In genomic region chrX:71545364-71545763, GRCh38 we compare ENCODE assay signal across 13 cellular contexts.
"Had no signal": no experiment of that assay in that cellular context is flagged by ENCODE, and none has a peak within 500 bp of the region (broad histone marks: within the 10 kb centered on the region; RNA-seq: fewer than 3 reads in every experiment).

No MANE protein-coding gene starts in this region.

- H3K27me3 ChIP-seq: body of pancreas had no signal

- DNase-seq: activated CD4-positive, alpha-beta memory T cell treated with anti-CD3 and anti-CD28 coated beads, Interleukin-2, amount 10 ng/mL, durations not matched to agents 7 days and 5 days; activated gamma-delta T cell; amniotic stem cell; body of pancreas; cortex of kidney; erythroblast; kidney glomerular epithelial cell; stimulated activated CD4-positive, alpha-beta T cell treated with anti-CD3 and anti-CD28 coated beads, Interleukin-15, amount 100 ng/mL, for 24 hours; stimulated activated CD4-positive, alpha-beta T cell treated with anti-CD3 and anti-CD28 coated beads, Interleukin-4, amount 100 ng/mL, for 24 hours; substantia nigra; trophoblast cell had no signal

- H3K27me3 Mint-ChIP-seq: activated CD4-positive, alpha-beta memory T cell treated with anti-CD3 and anti-CD28 coated beads, Interleukin-2, amount 10 ng/mL, durations not matched to agents 7 days and 5 days; central memory CD8-positive, alpha-beta T cell had no signal

- ATAC-seq: body of pancreas had no signal

- H3K9me3 ChIP-seq: body of pancreas had no signal

- H3K27ac ChIP-seq: body of pancreas, parathyroid adenoma had no signal

- H3K4me3 Mint-ChIP-seq: activated CD4-positive, alpha-beta memory T cell treated with anti-CD3 and anti-CD28 coated beads, Interleukin-2, amount 10 ng/mL, durations not matched to agents 7 days and 5 days had no signal

- H3K4me3 ChIP-seq: body of pancreas had no signal

- H3K9me3 Mint-ChIP-seq: activated CD4-positive, alpha-beta memory T cell treated with anti-CD3 and anti-CD28 coated beads, Interleukin-2, amount 10 ng/mL, durations not matched to agents 7 days and 5 days; central memory CD8-positive, alpha-beta T cell had no signal

- H3K4me1 ChIP-seq: parathyroid adenoma had no signal
